ENCODE assay signal across 8 cellular contexts in genomic region chr2:9630001-9630749, GRCh38. TPM values are rescaled to one million over a fixed set of nuclear protein-coding genes. Genes with fewer than 3 reads are reported as not detected.
DNase-seq lines count a peak whose midpoint lies in the region; ATAC-seq and TF ChIP-seq lines count a peak whose summit lies in the region.

No MANE protein-coding gene starts in this region.

- H3K4me1 ChIP-seq in breast epithelium = peaks cover 0 to 18% of the 10 kb centered on the region in 2 donors

- CTCF ChIA-PET in WTC11 (lab: Charles Lee) = interaction anchor here (0.6 to 2.3 kb wide), 9 partner anchors 60 to 491 kb away, joined by 3 to 16 read pairs (median 4); partner anchors contain the start of genes ADAM17 and TAF1B

- DNase-seq in NCI-H187 (lab: John Stamatoyannopoulos, UW) (peak; percentile 69 to 84), NCI-H187 treated with DMSO at 0.1 percent for 48 hours (lab: John Stamatoyannopoulos, UW) (no peak), NCI-H2171 (lab: John Stamatoyannopoulos, UW) (peak; percentile 88), WTC11 (ENCODE audit: low spot score) (peak; percentile 86), breast epithelium (ENCODE audit: low spot score in 2 of 2) (peak; percentile 56 to 70), iris pigment epithelial cell (ENCODE audit: low read depth) (peak; percentile 70)
- peak; percentile 56 to 71 (median 64) for DNase-seq in stimulated activated CD4-positive, alpha-beta T cell treated with anti-CD3 and anti-CD28 coated beads, Interleukin-12 subunit alpha, Interleukin-12 subunit beta, amount 100 ng/mL, for 48 hours (ENCODE audit: low read depth in 2 of 3, low spot score in 1 of 3)

- H3K36me3 ChIP-seq in breast epithelium = no peaks in the 10 kb centered on the region

- no peaks in the 10 kb centered on the region for H3K9me3 ChIP-seq in breast epithelium

- H3K4me1 Mint-ChIP-seq in WTC11 = peaks cover 51% of the 10 kb centered on the region

- ATAC-seq in HG03025 (IDR thresholded peaks at IDR 0.05; ENCODE audit: low FRiP score, unreplicated experiment) = peak; percentile 53
- ATAC-seq in WTC11 = peak; percentile 53

- H3K27me3 Mint-ChIP-seq in WTC11 (ENCODE audit: low read depth) = peaks cover 30% of the 10 kb centered on the region

- H3K4me3 ChIP-seq in breast epithelium = peak overlapping the region; percentile 82 to 96 (median 83)

- TF ChIP-seq POLR2A in breast epithelium (IDR thresholded peaks at IDR 0.05) = no peak

- POLR2A ChIA-PET in WTC11 (lab: Charles Lee) = interaction anchor here (0.7 to 2.5 kb wide), 13 partner anchors 9 to 207 kb away, joined by 3 to 46 read pairs (median 5); partner anchors contain the start of genes ADAM17, CPSF3 and ITGB1BP1

- H3K4me3 Mint-ChIP-seq in WTC11 = peak overlapping the region; percentile 98

- intact Hi-C loops in breast epithelium (cut with DNase I; ENCODE audit: low total_unique reads) = loop anchor here (10.0 kb wide), 1 partner anchor 75 kb away; the partner anchor contains the start of gene ADAM17

- H3K36me3 Mint-ChIP-seq in WTC11 = peaks cover 48% of the 10 kb centered on the region

- no peak for TF ChIP-seq CTCF in WTC11 (IDR thresholded peaks at IDR 0.05)
- TF ChIP-seq CTCF in breast epithelium (IDR thresholded peaks at IDR 0.05) = no peak

- H3K9me3 Mint-ChIP-seq in WTC11 = no peaks in the 10 kb centered on the region

- peak overlapping the region; percentile 99 for H3K27ac Mint-ChIP-seq in WTC11

- peak overlapping the region; percentile 96 for H3K27ac ChIP-seq in breast epithelium

- no peaks in the 10 kb centered on the region for H3K27me3 ChIP-seq in breast epithelium

TF ChIP-seq in WTC11, 78 proteins besides CTCF, POLR2A, EP300 and RAD21 (continues in another document):
- TF ChIP-seq FOXP4 (CRISPR knock-in tag; IDR thresholded peaks at IDR 0.05) (peak; percentile 41), ZBTB43 (CRISPR knock-in tag; IDR thresholded peaks at IDR 0.05) (0 out of 2 replicates have a peak, but pooled peaks have one; percentile 13), ZNF512 (CRISPR knock-in tag; IDR thresholded peaks at IDR 0.05; ENCODE audit: borderline replicate concordance) (no peak), TCF7 (CRISPR knock-in tag; IDR thresholded peaks at IDR 0.05; ENCODE audit: low read depth) (no peak), HMGXB4 (CRISPR knock-in tag; IDR thresholded peaks at IDR 0.05) (no peak; the same call in 1 of the 2 replicates), PRDM15 (CRISPR knock-in tag; IDR thresholded peaks at IDR 0.05) (peak; percentile 59)

RNA-seq across cellular contexts. Expression of gene YWHAQ, which starts 0.6 kb away (rescaled TPM):
- 394 to 395 TPM (median 395 TPM) in 3 replicates for total RNA-seq in WTC11 (2021)
- 100 to 1,000 TPM; 176 to 226 (median 186) TPM for total RNA-seq in breast epithelium
